19 cellular contexts compared by ENCODE assay signal in the genomic region with DNA sequence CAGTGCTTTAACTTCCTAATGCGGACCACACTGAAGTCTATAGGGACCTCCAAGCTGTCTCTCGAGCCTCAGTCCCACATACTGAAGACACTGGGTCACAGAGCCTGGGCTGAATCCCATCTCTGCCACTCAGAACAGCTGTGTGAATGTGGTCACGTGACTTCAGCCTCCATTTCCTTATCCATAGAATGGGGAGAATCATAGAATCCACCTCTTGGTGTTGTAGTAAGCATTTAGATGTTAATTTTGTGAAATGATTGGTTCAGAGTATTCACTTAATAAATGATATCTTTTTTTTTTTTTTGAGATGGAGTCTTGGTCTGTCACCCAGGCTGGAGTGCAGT.
"Had no signal": no experiment of that assay in that cellular context is flagged by ENCODE, and none has a peak within 500 bp of the region (broad histone marks: within the 10 kb centered on the region; RNA-seq: fewer than 3 reads in every experiment).

No MANE protein-coding gene starts in this region.

- H3K9me3 ChIP-seq: gastroesophageal sphincter, heart right ventricle, left ventricle myocardium inferior, mucosa of descending colon, prostate gland, thyroid gland, uterus had no signal

- H3K36me3 ChIP-seq: gastroesophageal sphincter, heart right ventricle, left ventricle myocardium inferior, prostate gland, thyroid gland, uterus had no signal

- H3K27ac Mint-ChIP-seq: stimulated activated effector memory CD8-positive, alpha-beta T cell treated with anti-CD3 and anti-CD28 coated beads, Interleukin-12 subunit alpha, Interleukin-12 subunit beta, amount 100 ng/mL, for 72 hours had no signal

- H3K4me3 Mint-ChIP-seq: activated naive CD8-positive, alpha-beta T cell treated with anti-CD3 and anti-CD28 coated beads, Interleukin-2, amount 50 U/mL, for 24 hours; neural crest cell; stimulated activated effector memory CD8-positive, alpha-beta T cell treated with anti-CD3 and anti-CD28 coated beads, Interleukin-12 subunit alpha, Interleukin-12 subunit beta, amount 100 ng/mL, for 72 hours had no signal

- H3K4me3 ChIP-seq: coronary artery, gastroesophageal sphincter, heart right ventricle, left ventricle myocardium inferior, mucosa of descending colon, prostate gland, thyroid gland, uterus had no signal

- H3K4me1 ChIP-seq: left ventricle myocardium inferior, prostate gland, uterus had no signal

- H3K27me3 ChIP-seq: gastroesophageal sphincter, heart right ventricle, thyroid gland, uterus had no signal

- DNase-seq: activated CD4-positive, alpha-beta T cell treated with anti-CD3 and anti-CD28 coated beads, Interleukin-2, amount 50 U/mL, for 48 hours; activated naive CD8-positive, alpha-beta T cell treated with anti-CD3 and anti-CD28 coated beads, Interleukin-2, amount 50 U/mL, for 24 hours; anterior cingulate cortex; heart right ventricle; kidney glomerular epithelial cell; left ventricle myocardium inferior; mucosa of descending colon; naive B cell; right cardiac atrium; small intestine; stimulated activated CD4-positive, alpha-beta T cell treated with anti-CD3 and anti-CD28 coated beads, Interleukin-4, amount 100 ng/mL, for 24 hours; SW 1271; thyroid gland; uterus had no signal

- H3K27ac ChIP-seq: heart right ventricle, left ventricle myocardium inferior, prostate gland, uterus had no signal

- H3K9me3 Mint-ChIP-seq: activated naive CD8-positive, alpha-beta T cell treated with anti-CD3 and anti-CD28 coated beads, Interleukin-2, amount 50 U/mL, for 24 hours; neural crest cell; stimulated activated effector memory CD8-positive, alpha-beta T cell treated with anti-CD3 and anti-CD28 coated beads, Interleukin-12 subunit alpha, Interleukin-12 subunit beta, amount 100 ng/mL, for 72 hours had no signal

- ATAC-seq: activated naive CD8-positive, alpha-beta T cell treated with anti-CD3 and anti-CD28 coated beads, Interleukin-2, amount 50 U/mL, for 24 hours; gastroesophageal sphincter; heart right ventricle; stimulated activated effector memory CD8-positive, alpha-beta T cell treated with anti-CD3 and anti-CD28 coated beads, Interleukin-12 subunit alpha, Interleukin-12 subunit beta, amount 100 ng/mL, for 72 hours had no signal

- H3K27me3 Mint-ChIP-seq: activated naive CD8-positive, alpha-beta T cell treated with anti-CD3 and anti-CD28 coated beads, Interleukin-2, amount 50 U/mL, for 24 hours; naive B cell had no signal

- H3K36me3 Mint-ChIP-seq: naive B cell; stimulated activated effector memory CD8-positive, alpha-beta T cell treated with anti-CD3 and anti-CD28 coated beads, Interleukin-12 subunit alpha, Interleukin-12 subunit beta, amount 100 ng/mL, for 72 hours had no signal
